Comparison of ENCODE assay signal across 8 cellular contexts in genomic region chr15:60720493-60721231, GRCh38.
DNase-seq lines count a peak whose midpoint lies in the region; ATAC-seq and TF ChIP-seq lines count a peak whose summit lies in the region.

No MANE protein-coding gene starts in this region.

- H3K27ac ChIP-seq in caudate nucleus (ENCODE audit: low read depth, low read length) = no peak overlapping the region
- no peak overlapping the region for H3K27ac ChIP-seq in mammary epithelial cell (ENCODE audit: insufficient read depth, low read depth, low read length)

- H3K79me2 ChIP-seq in mammary epithelial cell (ENCODE audit: insufficient read depth, low read length) = no peaks in the 10 kb centered on the region

- no peaks in the 10 kb centered on the region for H3K9me3 ChIP-seq in mammary epithelial cell (replicated peaks; ENCODE audit: insufficient read depth, low read length)

- dilution Hi-C loops in mammary epithelial cell (cut with HindIII; ENCODE audit: low sequenced_read_pairs) = no loop called here

- peaks cover 2% of the 10 kb centered on the region for H3K27me3 ChIP-seq in mammary epithelial cell (ENCODE audit: insufficient read depth, low read length)

- H3K4me2 ChIP-seq in mammary epithelial cell (ENCODE audit: insufficient read depth, low read depth, low read length) = no peak overlapping the region

- CTCF ChIA-PET in mammary epithelial cell (lab: Charles Lee; ENCODE audit: low non-redundant PET) = no interaction called here

- DNase-seq in GM10266 (ENCODE audit: extremely low spot score) (peak; percentile 22), GM19238 (ENCODE audit: insufficient read length, low spot score) (no peak), caudate nucleus (lab: John Stamatoyannopoulos, UW) (no peak), mammary epithelial cell (no peak), NK-92 (lab: John Stamatoyannopoulos, UW; ENCODE audit: unreplicated experiment) (no peak)
- DNase-seq in activated CD8-positive, alpha-beta memory T cell treated with anti-CD3 and anti-CD28 coated beads, Interleukin-2, amount 50 U/mL, for 1 hour (ENCODE audit: extremely low read depth) = peak; percentile 14
- DNase-seq in stimulated activated CD4-positive, alpha-beta T cell treated with anti-CD3 and anti-CD28 coated beads, Interleukin-12 subunit alpha, Interleukin-12 subunit beta, amount 100 ng/mL, for 4 hours = peak; percentile 43

- no peak for TF ChIP-seq CTCF in GM10266 (IDR thresholded peaks at IDR 0.05; ENCODE audit: control insufficient read depth, insufficient read depth, low read depth, missing control alignments)
- no peak for TF ChIP-seq CTCF in mammary epithelial cell (conservative IDR thresholded peaks at IDR 0.05 in 1 of 2, IDR thresholded peaks at IDR 0.05 in 1 of 2; ENCODE audit: extremely low read depth in 1 of 2, insufficient read depth in 1 of 2, low read depth in 1 of 2, low read length in 2 of 2)

- in situ Hi-C loops in mammary epithelial cell (cut with MboI; ENCODE audit: low sequenced_read_pairs in 2 of 2) = no loop called here

- ATAC-seq in HG02973 (IDR thresholded peaks at IDR 0.05; ENCODE audit: unreplicated experiment) = peak; percentile 48

- no peaks in the 10 kb centered on the region for H4K20me1 ChIP-seq in mammary epithelial cell (ENCODE audit: insufficient read depth, low read length)

- H3K9ac ChIP-seq in mammary epithelial cell (ENCODE audit: insufficient read depth, low read length) = no peak overlapping the region

- WGBS in mammary epithelial cell (ENCODE audit: low coverage, missing lambda C conversion rate) = 75% methylated on average over 17 of the region's 17 CpGs

- no peak overlapping the region for H3K4me3 ChIP-seq in mammary epithelial cell (replicated peaks in 1 of 3; ENCODE audit: insufficient read depth in 1 of 3, low read depth in 2 of 3, low read length in 3 of 3)

- no peaks in the 10 kb centered on the region for H3K36me3 ChIP-seq in mammary epithelial cell (ENCODE audit: insufficient read depth, low read length)

- no peak overlapping the region for H2AFZ ChIP-seq in mammary epithelial cell (ENCODE audit: low read depth, low read length)

- no peaks in the 10 kb centered on the region for H3K4me1 ChIP-seq in mammary epithelial cell (ENCODE audit: insufficient read depth, low read length)

- BruUV-seq in mammary epithelial cell (replicated peaks; lab: Mats Ljungman, UMichigan) = no TSS peak

- intact Hi-C loops in mammary epithelial cell (cut with micrococcal nuclease) = no loop called here

Comparison
In these comparisons a context has a peak if more than half of its experiments do, and no peak if none do; other contexts are left out.
1. DNase-seq: peak in GM10266 (single experiment), activated CD8-positive, alpha-beta memory T cell treated with anti-CD3 and anti-CD28 coated beads, Interleukin-2, amount 50 U/mL, for 1 hour (single experiment) and stimulated activated CD4-positive, alpha-beta T cell treated with anti-CD3 and anti-CD28 coated beads, Interleukin-12 subunit alpha, Interleukin-12 subunit beta, amount 100 ng/mL, for 4 hours (single experiment); none in GM19238 (single experiment), caudate nucleus (0 of 61), mammary epithelial cell (single experiment) and NK-92 (single experiment).